ENCODE assay signal across 8 cellular contexts in genomic region chr2:121529439-121530209, GRCh38. TPM values are rescaled to one million over a fixed set of nuclear protein-coding genes. Genes with fewer than 3 reads are reported as not detected.
DNase-seq lines count a peak whose midpoint lies in the region; ATAC-seq and TF ChIP-seq lines count a peak whose summit lies in the region.

No MANE protein-coding gene starts in this region.

- peaks cover 55% of the 10 kb centered on the region for H3K4me1 Mint-ChIP-seq in activated CD4-positive, alpha-beta T cell treated with anti-CD3 and anti-CD28 coated beads, Interleukin-2, amount 10 ng/mL, durations not matched to agents 24 days and 14 days
- H3K4me1 Mint-ChIP-seq in activated CD8-positive, alpha-beta T cell treated with anti-CD3 and anti-CD28 coated beads, Interleukin-2, amount 10 ng/mL, durations not matched to agents 7 days and 5 days (ENCODE audit: low read depth) = peaks cover 58% of the 10 kb centered on the region
- H3K4me1 Mint-ChIP-seq in naive thymus-derived CD4-positive, alpha-beta T cell = peaks cover 16 to 68% (median 41%) of the 10 kb centered on the region in 7 donors

- H3K9me3 Mint-ChIP-seq in activated CD4-positive, alpha-beta T cell treated with anti-CD3 and anti-CD28 coated beads, Interleukin-2, amount 10 ng/mL, durations not matched to agents 24 days and 14 days = no peaks in the 10 kb centered on the region
- no peaks in the 10 kb centered on the region for H3K9me3 Mint-ChIP-seq in activated CD8-positive, alpha-beta T cell treated with anti-CD3 and anti-CD28 coated beads, Interleukin-2, amount 10 ng/mL, durations not matched to agents 7 days and 5 days (ENCODE audit: insufficient read depth)
- peaks cover 0 to 4% (median 0%) of the 10 kb centered on the region in 11 donors for H3K9me3 Mint-ChIP-seq in naive thymus-derived CD4-positive, alpha-beta T cell

- peak overlapping the region; percentile 96 for H3K27ac Mint-ChIP-seq in activated CD4-positive, alpha-beta T cell treated with anti-CD3 and anti-CD28 coated beads, Interleukin-2, amount 10 ng/mL, durations not matched to agents 24 days and 14 days
- H3K27ac Mint-ChIP-seq in activated CD8-positive, alpha-beta T cell treated with anti-CD3 and anti-CD28 coated beads, Interleukin-2, amount 10 ng/mL, durations not matched to agents 7 days and 5 days = peak overlapping the region; percentile 99
- peak overlapping the region; percentile 95 to 100 (median 99) for H3K27ac Mint-ChIP-seq in naive thymus-derived CD4-positive, alpha-beta T cell

- peak overlapping the region; percentile 67 for H3K4me3 ChIP-seq in HFF-Myc (replicated peaks; ENCODE audit: low read depth, low read length)
- peak overlapping the region; percentile 99 for H3K4me3 ChIP-seq in naive thymus-derived CD4-positive, alpha-beta T cell (ENCODE audit: low read length)

- CTCF ChIA-PET in activated CD8-positive, alpha-beta T cell treated with anti-CD3 and anti-CD28 coated beads, Interleukin-2, amount 10 ng/mL, durations not matched to agents 7 days and 5 days (lab: Charles Lee) = interaction anchor here (0.8 to 5.4 kb wide), 10 partner anchors 8 to 190 kb away, joined by 3 to 32 read pairs (median 4); no protein-coding TSS in a partner anchor
- CTCF ChIA-PET in naive thymus-derived CD4-positive, alpha-beta T cell (lab: Charles Lee) = interaction anchor here (1.2 kb wide), 1 partner anchor 8 kb away, joined by 3 read pairs; no protein-coding TSS in a partner anchor

- intact Hi-C loops in activated CD4-positive, alpha-beta T cell treated with anti-CD3 and anti-CD28 coated beads, Interleukin-2, amount 10 ng/mL, durations not matched to agents 24 days and 14 days (cut with micrococcal nuclease) = loop anchor here (1.0 to 10.0 kb wide), 4 partner anchors 120 to 207 kb away; partner anchors contain the start of genes CLASP1 and NIFK
- intact Hi-C loops in naive thymus-derived CD4-positive, alpha-beta T cell (cut with micrococcal nuclease) = loop anchor here (1.0 to 5.0 kb wide), 8 partner anchors 67 to 1851 kb away; partner anchors contain the start of genes NIFK (in 2 of the 2), TSN (in 2 of the 2), CLASP1 (in 1 of the 2) and TMEM177 (in 1 of the 2)

- H3K27me3 ChIP-seq in naive thymus-derived CD4-positive, alpha-beta T cell (ENCODE audit: control insufficient read depth in 2 of 2, insufficient read depth in 2 of 2, low read length in 2 of 2) = no peaks in the 10 kb centered on the region

- H3K36me3 Mint-ChIP-seq in activated CD4-positive, alpha-beta T cell treated with anti-CD3 and anti-CD28 coated beads, Interleukin-2, amount 10 ng/mL, durations not matched to agents 24 days and 14 days (ENCODE audit: low read depth) = peaks cover 33% of the 10 kb centered on the region
- peaks cover 34% of the 10 kb centered on the region for H3K36me3 Mint-ChIP-seq in activated CD8-positive, alpha-beta T cell treated with anti-CD3 and anti-CD28 coated beads, Interleukin-2, amount 10 ng/mL, durations not matched to agents 7 days and 5 days (ENCODE audit: low read depth)
- peaks cover 0 to 17% (median 5%) of the 10 kb centered on the region in 5 donors for H3K36me3 Mint-ChIP-seq in naive thymus-derived CD4-positive, alpha-beta T cell

- H3K36me3 ChIP-seq in naive thymus-derived CD4-positive, alpha-beta T cell (ENCODE audit: control insufficient read depth in 2 of 3, insufficient read depth in 3 of 3, low read length in 3 of 3) = peaks cover 0 to 17% (median 0%) of the 10 kb centered on the region in 3 experiments

- no peaks in the 10 kb centered on the region for H3K9me3 ChIP-seq in naive thymus-derived CD4-positive, alpha-beta T cell (ENCODE audit: control insufficient read depth in 2 of 3, low read length in 3 of 3)

- peaks cover 9 to 11% of the 10 kb centered on the region in 2 donors for H3K4me1 ChIP-seq in naive thymus-derived CD4-positive, alpha-beta T cell (ENCODE audit: control insufficient read depth in 2 of 2, insufficient read depth in 2 of 2, low read length in 2 of 2)

- no peak for TF ChIP-seq CTCF in HFF-Myc (IDR thresholded peaks at IDR 0.05; ENCODE audit: low read depth, low read length, missing control alignments)

- ATAC-seq in activated CD8-positive, alpha-beta T cell treated with anti-CD3 and anti-CD28 coated beads, Interleukin-2, amount 10 ng/mL, durations not matched to agents 7 days and 5 days = peak; percentile 2
- ATAC-seq in naive thymus-derived CD4-positive, alpha-beta T cell = no peak
- ATAC-seq in GM18870 (IDR thresholded peaks at IDR 0.05; ENCODE audit: unreplicated experiment) = no peak

- H3K4me3 Mint-ChIP-seq in activated CD4-positive, alpha-beta T cell treated with anti-CD3 and anti-CD28 coated beads, Interleukin-2, amount 10 ng/mL, durations not matched to agents 24 days and 14 days = peak overlapping the region; percentile 90
- H3K4me3 Mint-ChIP-seq in activated CD8-positive, alpha-beta T cell treated with anti-CD3 and anti-CD28 coated beads, Interleukin-2, amount 10 ng/mL, durations not matched to agents 7 days and 5 days = peak overlapping the region; percentile 97
- H3K4me3 Mint-ChIP-seq in naive thymus-derived CD4-positive, alpha-beta T cell = peak overlapping the region; percentile 85 to 99 (median 96)

- peak overlapping the region; percentile 98 for H3K27ac ChIP-seq in naive thymus-derived CD4-positive, alpha-beta T cell (ENCODE audit: low read depth, low read length)

- no peak for DNase-seq in activated CD4-positive, alpha-beta T cell treated with anti-CD3 and anti-CD28 coated beads, Interleukin-2, amount 10 ng/mL, durations not matched to agents 24 days and 14 days
- no peak for DNase-seq in activated CD4-positive, alpha-beta T cell treated with anti-CD3 and anti-CD28 coated beads for 48 hours
- peak; percentile 4 for DNase-seq in HFF-Myc (ENCODE audit: extremely low read depth, low read depth)
- DNase-seq in NCI-H1694 treated with DMSO at 0.1 percent for 48 hours (lab: John Stamatoyannopoulos, UW) = peak; percentile 63
- no peak for DNase-seq in activated CD8-positive, alpha-beta T cell treated with anti-CD3 and anti-CD28 coated beads, Interleukin-2, amount 10 ng/mL, durations not matched to agents 7 days and 5 days
- peak; percentile 27 for DNase-seq in fibroblast of peridontal ligament (ENCODE audit: extremely low read depth)
- peak in 3 of 9 donors; percentile 3 to 11 (median 8) for DNase-seq in naive thymus-derived CD4-positive, alpha-beta T cell

- POLR2A ChIA-PET in activated CD8-positive, alpha-beta T cell treated with anti-CD3 and anti-CD28 coated beads, Interleukin-2, amount 10 ng/mL, durations not matched to agents 7 days and 5 days (lab: Charles Lee) = interaction anchor here (0.9 to 5.0 kb wide), 15 partner anchors 8 to 207 kb away, joined by 3 to 176 read pairs (median 13); partner anchors contain the start of genes CLASP1 and NIFK
- POLR2A ChIA-PET in naive thymus-derived CD4-positive, alpha-beta T cell (lab: Charles Lee) = interaction anchor here (0.9 to 4.2 kb wide), 9 partner anchors 9 to 227 kb away, joined by 3 to 64 read pairs (median 12); partner anchors contain the start of genes CLASP1, NIFK and TSN

- H3K27me3 Mint-ChIP-seq in activated CD4-positive, alpha-beta T cell treated with anti-CD3 and anti-CD28 coated beads, Interleukin-2, amount 10 ng/mL, durations not matched to agents 24 days and 14 days = no peaks in the 10 kb centered on the region
- H3K27me3 Mint-ChIP-seq in activated CD8-positive, alpha-beta T cell treated with anti-CD3 and anti-CD28 coated beads, Interleukin-2, amount 10 ng/mL, durations not matched to agents 7 days and 5 days (ENCODE audit: low read depth) = no peaks in the 10 kb centered on the region
- H3K27me3 Mint-ChIP-seq in naive thymus-derived CD4-positive, alpha-beta T cell = no peaks in the 10 kb centered on the region

RNA-seq across cellular contexts. Expression of gene RNU4ATAC, which starts 1.1 kb away (rescaled TPM):
- not detected in 2 replicates for total RNA-seq in activated CD4-positive, alpha-beta T cell treated with anti-CD3 and anti-CD28 coated beads, Interleukin-2, amount 10 ng/mL, durations not matched to agents 24 days and 14 days
- not detected for total RNA-seq in activated CD8-positive, alpha-beta T cell treated with anti-CD3 and anti-CD28 coated beads, Interleukin-2, amount 10 ng/mL, durations not matched to agents 7 days and 5 days
- total RNA-seq in naive thymus-derived CD4-positive, alpha-beta T cell = not detected
- polyA plus RNA-seq in naive thymus-derived CD4-positive, alpha-beta T cell = not detected

Comparison
In these comparisons a context has a peak if more than half of its experiments do, and no peak if none do; other contexts are left out.
1. DNase-seq: peak in HFF-Myc (single experiment), NCI-H1694 treated with DMSO at 0.1 percent for 48 hours (single experiment) and fibroblast of peridontal ligament (single experiment); none in activated CD4-positive, alpha-beta T cell treated with anti-CD3 and anti-CD28 coated beads, Interleukin-2, amount 10 ng/mL, durations not matched to agents 24 days and 14 days (single experiment), activated CD4-positive, alpha-beta T cell treated with anti-CD3 and anti-CD28 coated beads for 48 hours (single experiment) and activated CD8-positive, alpha-beta T cell treated with anti-CD3 and anti-CD28 coated beads, Interleukin-2, amount 10 ng/mL, durations not matched to agents 7 days and 5 days (single experiment).
2. Peak in every context shown above with its lines, with median percentiles within 50 percentile points of each other: H3K27ac Mint-ChIP-seq and H3K4me3 Mint-ChIP-seq.